21 cellular contexts compared by ENCODE assay signal in the genomic region with DNA sequence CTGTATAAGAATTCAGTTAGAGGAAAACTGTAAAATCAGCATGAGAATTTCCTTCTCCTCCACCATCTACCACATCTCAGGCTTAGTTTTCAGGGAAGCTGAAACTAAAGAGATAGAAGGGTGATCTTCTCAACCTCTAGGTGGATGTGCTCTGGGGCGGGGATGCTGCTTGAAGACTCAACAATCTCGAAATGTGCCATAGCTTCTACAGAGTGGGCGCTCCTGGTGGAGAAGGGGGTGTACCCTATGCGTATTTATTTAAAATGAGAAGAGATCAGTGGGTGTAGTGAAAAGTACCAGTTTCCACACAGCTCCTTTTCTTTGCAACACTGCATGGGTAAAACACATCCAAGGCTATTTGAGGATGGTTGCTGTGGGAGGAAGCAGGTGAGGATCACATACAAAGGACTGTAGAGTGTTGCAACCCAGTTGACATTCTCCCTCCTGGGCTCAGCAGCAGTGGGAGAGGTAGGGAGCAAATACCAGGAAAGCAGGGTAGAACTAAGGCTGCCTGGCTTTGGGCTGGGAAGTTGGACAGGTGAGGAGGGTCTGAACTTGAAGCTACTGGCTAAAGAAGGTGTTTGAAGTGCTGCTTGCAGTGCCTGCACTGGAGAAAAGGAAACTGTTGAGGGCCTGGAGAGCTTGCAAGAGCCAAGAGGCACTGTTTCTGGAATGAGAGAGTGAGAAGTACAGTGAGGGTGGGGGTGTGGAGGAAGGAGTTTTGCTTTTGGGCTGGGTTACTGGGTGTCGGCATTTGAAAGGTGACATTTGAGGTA.
A peak's percentile ranks its signal among the peaks of the same experiment; 100 is the strongest.
DNase-seq lines count a peak whose midpoint lies in the region; ATAC-seq and TF ChIP-seq lines count a peak whose summit lies in the region.
"Had no signal": no experiment of that assay in that cellular context is flagged by ENCODE, and none has a peak within 500 bp of the region (broad histone marks: within the 10 kb centered on the region; RNA-seq: fewer than 3 reads in every experiment).

No MANE protein-coding gene starts in this region.

- H3K9me3 Mint-ChIP-seq in progenitor cell of endocrine pancreas (ENCODE audit: low read depth) (no peaks in the 10 kb centered on the region), immature natural killer cell (peaks cover 0 to 4% (median 0%) of the 10 kb centered on the region in 6 donors)
- H3K9me3 Mint-ChIP-seq: IgD-negative memory B cell had no signal

- TF ChIP-seq CTCF in heart left ventricle (IDR thresholded peaks at IDR 0.05), result no peak
- no peak for TF ChIP-seq CTCF in progenitor cell of endocrine pancreas (IDR thresholded peaks at IDR 0.05; ENCODE audit: unreplicated experiment)

- intact Hi-C loops in heart left ventricle (cut with DNase I) (no loop called here), Right ventricle myocardium inferior (cut with DNase I) (no loop called here)

- H3K4me3 ChIP-seq in heart left ventricle, result no peak overlapping the region
- H3K4me3 ChIP-seq: SJCRH30 had no signal

- H3K9me3 ChIP-seq in heart left ventricle, result no peaks in the 10 kb centered on the region
- H3K9me3 ChIP-seq: SJCRH30 had no signal

- no peaks in the 10 kb centered on the region for H3K36me3 Mint-ChIP-seq in progenitor cell of endocrine pancreas (ENCODE audit: insufficient read depth)
- H3K36me3 Mint-ChIP-seq in immature natural killer cell, result no peaks in the 10 kb centered on the region
- H3K36me3 Mint-ChIP-seq: CD8-positive, alpha-beta memory T cell had no signal

- 86 to 89% (median 87%) methylated on average over 5 of the region's 5 CpGs for WGBS in heart left ventricle, 4 donors

- ATAC-seq in heart left ventricle (peak in 3 of 4 donors; percentile 28 to 49 (median 39)), Right ventricle myocardium inferior (no peak), left lobe of liver (peak; percentile 28), GM21390 (IDR thresholded peaks at IDR 0.05; ENCODE audit: unreplicated experiment) (no peak)
- ATAC-seq: Panc1 had no signal

- H3K27me3 ChIP-seq in heart left ventricle, result no peaks in the 10 kb centered on the region

- H3K4me1 Mint-ChIP-seq in progenitor cell of endocrine pancreas (ENCODE audit: low read depth) (peaks cover 37% of the 10 kb centered on the region), immature natural killer cell (no peaks in the 10 kb centered on the region)
- H3K4me1 Mint-ChIP-seq: CD8-positive, alpha-beta memory T cell had no signal

- H3K36me3 ChIP-seq in heart left ventricle, result no peaks in the 10 kb centered on the region
- H3K36me3 ChIP-seq: SJCRH30 had no signal

- no peak for DNase-seq in heart left ventricle
- no peak for DNase-seq in Right ventricle myocardium inferior (ENCODE audit: missing footprints)
- no peak for DNase-seq in left lobe of liver (ENCODE audit: low spot score)
- no peak for DNase-seq in progenitor cell of endocrine pancreas (ENCODE audit: low spot score, unreplicated experiment)
- DNase-seq in D341Med (ENCODE audit: low spot score), result no peak
- DNase-seq in immature natural killer cell, result no peak
- DNase-seq: Calu3; CD8-positive, alpha-beta memory T cell; EL; GF-D8; MV-4-11; NCI-H1105 treated with DMSO at 0.1 percent for 48 hours; NCI-H187; NCI-H2107; NCI-H446 treated with DMSO at 0.1 percent for 48 hours; NK-92 treated with Interleukin-12 subunit alpha and Interleukin-12 subunit beta, amount 100 ng/mL, for 24 hours; SJCRH30 had no signal

- H3K27ac ChIP-seq in heart left ventricle, result no peak overlapping the region
- H3K27ac ChIP-seq: C4-2B, SJCRH30 had no signal

- H3K27ac Mint-ChIP-seq in progenitor cell of endocrine pancreas, result peak overlapping the region; percentile 14
- no peak overlapping the region for H3K27ac Mint-ChIP-seq in immature natural killer cell
- H3K27ac Mint-ChIP-seq: CD8-positive, alpha-beta memory T cell; IgD-negative memory B cell had no signal

- no peak overlapping the region for H3K4me3 Mint-ChIP-seq in progenitor cell of endocrine pancreas (ENCODE audit: low read depth)
- no peak overlapping the region for H3K4me3 Mint-ChIP-seq in immature natural killer cell
- H3K4me3 Mint-ChIP-seq: CD8-positive, alpha-beta memory T cell had no signal

- no peak for TF ChIP-seq POLR2A in heart left ventricle (IDR thresholded peaks at IDR 0.05)

- no peaks in the 10 kb centered on the region for H3K27me3 Mint-ChIP-seq in progenitor cell of endocrine pancreas
- peaks cover 0 to 3% (median 3%) of the 10 kb centered on the region in 3 donors for H3K27me3 Mint-ChIP-seq in immature natural killer cell (ENCODE audit: low read depth in 3 of 3)
- H3K27me3 Mint-ChIP-seq: IgD-negative memory B cell had no signal

- H3K4me1 ChIP-seq in heart left ventricle, result peaks cover 0 to 29% (median 6%) of the 10 kb centered on the region in 12 donors
- H3K4me1 ChIP-seq: SJCRH30 had no signal

Comparison
In these comparisons a context has a peak if more than half of its experiments do, and no peak if none do; other contexts are left out.
1. ATAC-seq: peak in heart left ventricle (3 of 4) and left lobe of liver (single experiment); none in Right ventricle myocardium inferior (single experiment) and GM21390 (single experiment).